ENCODE assay signal across 23 cellular contexts in genomic region chr1:63798284-63798683, GRCh38. TPM values are rescaled to one million over a fixed set of nuclear protein-coding genes. Genes with fewer than 3 reads are reported as not detected.
DNase-seq lines count a peak whose midpoint lies in the region; ATAC-seq and TF ChIP-seq lines count a peak whose summit lies in the region.
"Had no signal": no experiment of that assay in that cellular context is flagged by ENCODE, and none has a peak within 500 bp of the region (broad histone marks: within the 10 kb centered on the region; RNA-seq: fewer than 3 reads in every experiment).

No MANE protein-coding gene starts in this region.

- no peaks in the 10 kb centered on the region for H3K36me3 ChIP-seq in esophagus muscularis mucosa
- H3K36me3 ChIP-seq: BE2C; BLaER1 treated with 17β-estradiol and CSF1 and Interleukin-3, amounts not matched to agents 10 nM and 100 nM; HAP-1 had no signal

- peaks cover 3% of the 10 kb centered on the region for H3K36me3 Mint-ChIP-seq in chondrocyte (ENCODE audit: low read depth)
- H3K36me3 Mint-ChIP-seq: CD14-positive monocyte; CD8-positive, alpha-beta memory T cell had no signal

- peak; percentile 56 for DNase-seq in NCI-H69 (lab: John Stamatoyannopoulos, UW)
- no peak for DNase-seq in chondrocyte (ENCODE audit: low spot score)
- peak; percentile 82 for DNase-seq in esophagus muscularis mucosa (ENCODE audit: extremely low spot score)
- no peak for DNase-seq in activated T-cell treated with anti-CD3 and anti-CD28 coated beads, Interleukin-2, amount 50 U/mL, for 48 hours
- no peak for DNase-seq in NCI-H2171 (lab: John Stamatoyannopoulos, UW)
- DNase-seq: 8988T; ACHN; AML-193; BE2C; CD4-positive, alpha-beta T cell; CD8-positive, alpha-beta memory T cell; DMS 273 treated with DMSO at 0.1 percent for 48 hours; DMS79; EL; GDM1; GM23248; HFFc6 had no signal

- WGBS in esophagus muscularis mucosa: 79% methylated on average over 2 of the region's 2 CpGs

- H3K9me3 Mint-ChIP-seq in chondrocyte (ENCODE audit: low read depth): no peaks in the 10 kb centered on the region
- H3K9me3 Mint-ChIP-seq: CD4-positive, alpha-beta T cell; CD8-positive, alpha-beta memory T cell; HFFc6 had no signal

- TF ChIP-seq CTCF in chondrocyte (IDR thresholded peaks at IDR 0.05) (no peak), esophagus muscularis mucosa (IDR thresholded peaks at IDR 0.05) (no peak)

- no peaks in the 10 kb centered on the region for H3K27me3 Mint-ChIP-seq in chondrocyte (ENCODE audit: low read depth)
- H3K27me3 Mint-ChIP-seq: CD4-positive, alpha-beta T cell had no signal

- peaks cover 88% of the 10 kb centered on the region for H3K4me1 Mint-ChIP-seq in chondrocyte (ENCODE audit: low read depth)
- H3K4me1 Mint-ChIP-seq: CD14-positive monocyte; CD8-positive, alpha-beta memory T cell had no signal

- TF ChIP-seq POLR2A in esophagus muscularis mucosa (IDR thresholded peaks at IDR 0.05; ENCODE audit: low read depth): no peak

- no peaks in the 10 kb centered on the region for H3K9me3 ChIP-seq in esophagus muscularis mucosa
- H3K9me3 ChIP-seq: A549; BE2C; BLaER1 treated with 17β-estradiol and CSF1 and Interleukin-3, amounts not matched to agents 10 nM and 100 nM; HAP-1 had no signal

- H3K4me3 ChIP-seq in esophagus muscularis mucosa: no peak overlapping the region
- H3K4me3 ChIP-seq: A549; BLaER1 treated with 17β-estradiol and CSF1 and Interleukin-3, amounts not matched to agents 10 nM and 100 nM; GM12878; GM23248; HAP-1 had no signal

- ATAC-seq in esophagus mucosa: no peak
- ATAC-seq: A549, GM12878 had no signal

- no peaks in the 10 kb centered on the region for H3K27me3 ChIP-seq in esophagus muscularis mucosa
- H3K27me3 ChIP-seq: BE2C; BLaER1 treated with 17β-estradiol and CSF1 and Interleukin-3, amounts not matched to agents 10 nM and 100 nM had no signal

- intact Hi-C loops in esophagus muscularis mucosa (cut with DNase I): no loop called here

- peak overlapping the region; percentile 81 for H3K27ac Mint-ChIP-seq in chondrocyte (ENCODE audit: unreplicated experiment)
- H3K27ac Mint-ChIP-seq: CD14-positive monocyte; CD4-positive, alpha-beta T cell; CD8-positive, alpha-beta memory T cell; HFFc6 had no signal

- H3K27ac ChIP-seq in esophagus muscularis mucosa (replicated peaks in 1 of 4): no peak overlapping the region
- H3K27ac ChIP-seq: A549; BLaER1 treated with 17β-estradiol and CSF1 and Interleukin-3, amounts not matched to agents 10 nM and 100 nM; GM23248 had no signal

- H3K4me1 ChIP-seq in esophagus muscularis mucosa: peaks cover 0 to 8% (median 0%) of the 10 kb centered on the region in 4 donors
- H3K4me1 ChIP-seq: BE2C; BLaER1 treated with 17β-estradiol and CSF1 and Interleukin-3, amounts not matched to agents 10 nM and 100 nM; HAP-1 had no signal

- H3K4me3 Mint-ChIP-seq in chondrocyte (ENCODE audit: unreplicated experiment): no peak overlapping the region
- H3K4me3 Mint-ChIP-seq: CD14-positive monocyte; CD4-positive, alpha-beta T cell; CD8-positive, alpha-beta memory T cell; HFFc6 had no signal

- TF ChIP-seq EP300 in esophagus muscularis mucosa (IDR thresholded peaks at IDR 0.05): no peak

RNA-seq across cellular contexts. Expression of gene ROR1, which starts 24.5 kb away (rescaled TPM):
- total RNA-seq in chondrocyte (75.2 to 131 TPM (median 123 TPM) in 3 replicates), esophagus muscularis mucosa (1 to 10 TPM; 5.1 to 7.3 (median 6.5) TPM), esophagus mucosa (4.4 TPM)
- total RNA-seq: CD4-positive, alpha-beta T cell; CD8-positive, alpha-beta memory T cell had no signal

Comparison
In these comparisons a context has a peak if more than half of its experiments do, and no peak if none do; other contexts are left out.
1. DNase-seq: peak in NCI-H69 (single experiment) and esophagus muscularis mucosa (single experiment); none in chondrocyte (single experiment), activated T-cell treated with anti-CD3 and anti-CD28 coated beads, Interleukin-2, amount 50 U/mL, for 48 hours (0 of 2) and NCI-H2171 (single experiment).